In the genomic region with DNA sequence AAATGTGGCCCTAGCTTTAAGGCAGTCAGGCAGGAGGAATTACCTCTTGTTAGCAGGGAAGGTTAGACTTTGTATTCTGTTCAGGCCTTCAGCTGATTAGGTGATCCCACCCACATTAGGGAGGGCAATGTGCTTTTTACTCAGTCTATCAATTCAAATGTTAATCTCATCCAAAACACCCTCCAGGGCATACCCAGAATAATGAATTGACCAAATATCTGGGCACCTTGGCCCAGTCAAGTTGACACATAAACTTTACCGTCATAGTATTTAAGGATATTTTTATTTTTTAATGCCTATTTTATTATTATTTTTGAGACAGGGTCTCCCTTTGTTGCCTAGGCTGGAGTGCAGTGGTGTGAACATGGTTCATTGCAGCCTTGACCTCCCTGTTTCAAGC, we compare ENCODE assay signal across 29 cellular contexts.
"Had no signal": no experiment of that assay in that cellular context is flagged by ENCODE, and none has a peak within 500 bp of the region (broad histone marks: within the 10 kb centered on the region; RNA-seq: fewer than 3 reads in every experiment).

No MANE protein-coding gene starts in this region.

- H3K4me3 Mint-ChIP-seq: activated CD4-positive, alpha-beta memory T cell treated with anti-CD3 and anti-CD28 coated beads for 36 hours; activated CD8-positive, alpha-beta memory T cell treated with anti-CD3 and anti-CD28 coated beads, Interleukin-2, amount 10 ng/mL, durations not matched to agents 7 days and 5 days; activated CD8-positive, alpha-beta T cell treated with anti-CD3 and anti-CD28 coated beads, Interleukin-2, amount 10 ng/mL, durations not matched to agents 7 days and 5 days; activated naive CD4-positive, alpha-beta T cell treated with anti-CD3 and anti-CD28 coated beads for 36 hours; activated naive CD4-positive, alpha-beta T cell treated with anti-CD3 and anti-CD28 coated beads, Interleukin-2, amount 50 U/mL, for 24 hours; activated naive CD8-positive, alpha-beta T cell treated with anti-CD3 and anti-CD28 coated beads for 36 hours; activated naive CD8-positive, alpha-beta T cell treated with anti-CD3 and anti-CD28 coated beads, Interleukin-2, amount 50 U/mL, for 24 hours; activated T-helper 1 cell treated with anti-CD3 and anti-CD28 coated beads, Interleukin-12 subunit alpha, Interleukin-12 subunit beta, Interleukin-2, Interleukin-4 antibody, amounts not matched to agents 30 ng/mL and 10 ng/mL and 1 ng/mL, durations not matched to agents 14 hours and 24 hours and 36 hours had no signal

- H3K27me3 ChIP-seq: adrenal gland, body of pancreas, cardiac muscle cell, colonic mucosa, esophagus squamous epithelium, gastroesophageal sphincter, heart right ventricle had no signal

- ATAC-seq: activated CD8-positive, alpha-beta memory T cell treated with anti-CD3 and anti-CD28 coated beads, Interleukin-2, amount 10 ng/mL, durations not matched to agents 7 days and 5 days; activated CD8-positive, alpha-beta T cell treated with anti-CD3 and anti-CD28 coated beads, Interleukin-2, amount 10 ng/mL, durations not matched to agents 7 days and 5 days; activated naive CD8-positive, alpha-beta T cell treated with anti-CD3 and anti-CD28 coated beads, Interleukin-2, amount 50 U/mL, for 24 hours; body of pancreas; gastroesophageal sphincter had no signal

- H3K36me3 Mint-ChIP-seq: activated CD4-positive, alpha-beta memory T cell treated with anti-CD3 and anti-CD28 coated beads for 36 hours; activated CD8-positive, alpha-beta memory T cell treated with anti-CD3 and anti-CD28 coated beads, Interleukin-2, amount 10 ng/mL, durations not matched to agents 7 days and 5 days; activated naive CD4-positive, alpha-beta T cell treated with anti-CD3 and anti-CD28 coated beads, Interleukin-2, amount 50 U/mL, for 24 hours had no signal

- H3K9me3 ChIP-seq: adrenal gland, body of pancreas, colonic mucosa, esophagus squamous epithelium, gastroesophageal sphincter had no signal

- H3K27me3 Mint-ChIP-seq: activated CD4-positive, alpha-beta memory T cell treated with anti-CD3 and anti-CD28 coated beads for 36 hours; activated CD8-positive, alpha-beta memory T cell treated with anti-CD3 and anti-CD28 coated beads, Interleukin-2, amount 10 ng/mL, durations not matched to agents 7 days and 5 days; activated naive CD8-positive, alpha-beta T cell treated with anti-CD3 and anti-CD28 coated beads for 36 hours; activated naive CD8-positive, alpha-beta T cell treated with anti-CD3 and anti-CD28 coated beads, Interleukin-2, amount 50 U/mL, for 24 hours had no signal

- H3K4me3 ChIP-seq: adrenal gland, body of pancreas, cardiac muscle cell, colonic mucosa, esophagus squamous epithelium, gastroesophageal sphincter, heart right ventricle had no signal

- H3K36me3 ChIP-seq: adrenal gland, cardiac muscle cell, colonic mucosa, esophagus squamous epithelium, gastroesophageal sphincter, heart right ventricle had no signal

- H3K4me1 ChIP-seq: adrenal gland, colonic mucosa, esophagus squamous epithelium, gastroesophageal sphincter had no signal

- H3K4me1 Mint-ChIP-seq: activated CD8-positive, alpha-beta memory T cell treated with anti-CD3 and anti-CD28 coated beads, Interleukin-2, amount 10 ng/mL, durations not matched to agents 7 days and 5 days; activated naive CD4-positive, alpha-beta T cell treated with anti-CD3 and anti-CD28 coated beads, Interleukin-2, amount 50 U/mL, for 24 hours; activated naive CD8-positive, alpha-beta T cell treated with anti-CD3 and anti-CD28 coated beads for 36 hours; activated naive CD8-positive, alpha-beta T cell treated with anti-CD3 and anti-CD28 coated beads, Interleukin-2, amount 50 U/mL, for 24 hours had no signal

- H3K27ac Mint-ChIP-seq: activated CD4-positive, alpha-beta memory T cell treated with anti-CD3 and anti-CD28 coated beads for 36 hours; activated CD8-positive, alpha-beta memory T cell treated with anti-CD3 and anti-CD28 coated beads, Interleukin-2, amount 10 ng/mL, durations not matched to agents 7 days and 5 days; activated CD8-positive, alpha-beta T cell treated with anti-CD3 and anti-CD28 coated beads, Interleukin-2, amount 10 ng/mL, durations not matched to agents 7 days and 5 days; activated naive CD4-positive, alpha-beta T cell treated with anti-CD3 and anti-CD28 coated beads for 36 hours; activated naive CD4-positive, alpha-beta T cell treated with anti-CD3 and anti-CD28 coated beads, Interleukin-2, amount 50 U/mL, for 24 hours; activated naive CD8-positive, alpha-beta T cell treated with anti-CD3 and anti-CD28 coated beads for 36 hours; activated naive CD8-positive, alpha-beta T cell treated with anti-CD3 and anti-CD28 coated beads, Interleukin-2, amount 50 U/mL, for 24 hours; activated T-helper 1 cell treated with anti-CD3 and anti-CD28 coated beads, Interleukin-12 subunit alpha, Interleukin-12 subunit beta, Interleukin-2, Interleukin-4 antibody, amounts not matched to agents 30 ng/mL and 10 ng/mL and 1 ng/mL, durations not matched to agents 14 hours and 24 hours and 36 hours; activated T-helper 2 cell treated with anti-CD3 and anti-CD28 coated beads, Interferon-gamma antibody, Interleukin-2, Interleukin-4, amounts not matched to agents 10 μg/mL and 5 μg/mL and 100 μg/mL, durations not matched to agents 14 hours and 24 hours and 36 hours had no signal

- H3K27ac ChIP-seq: adrenal gland, body of pancreas, cardiac muscle cell, colonic mucosa, epithelial cell of prostate, esophagus squamous epithelium, gastroesophageal sphincter, heart right ventricle had no signal

- DNase-seq: activated CD4-positive, alpha-beta memory T cell treated with anti-CD3 and anti-CD28 coated beads for 36 hours; activated CD4-positive, alpha-beta T cell treated with anti-CD3 and anti-CD28 coated beads for 48 hours; activated CD8-positive, alpha-beta memory T cell treated with anti-CD3 and anti-CD28 coated beads, Interleukin-2, amount 10 ng/mL, durations not matched to agents 7 days and 5 days; activated CD8-positive, alpha-beta memory T cell treated with anti-CD3 and anti-CD28 coated beads, Interleukin-2, amount 50 U/mL, for 4 hours; activated CD8-positive, alpha-beta T cell treated with anti-CD3 and anti-CD28 coated beads, Interleukin-2, amount 10 ng/mL, durations not matched to agents 7 days and 5 days; activated effector memory CD4-positive, alpha-beta T cell treated with anti-CD3 and anti-CD28 coated beads, Interleukin-2, amount 50 U/mL, for 16 hours; activated naive CD4-positive, alpha-beta T cell treated with anti-CD3 and anti-CD28 coated beads for 36 hours; activated naive CD8-positive, alpha-beta T cell treated with anti-CD3 and anti-CD28 coated beads for 36 hours; activated naive CD8-positive, alpha-beta T cell treated with anti-CD3 and anti-CD28 coated beads, Interleukin-2, amount 50 U/mL, for 24 hours; activated T-cell treated with anti-CD3 and anti-CD28 coated beads, Interleukin-2, amount 50 U/mL, for 1 hour; activated T-cell treated with anti-CD3 and anti-CD28 coated beads, Interleukin-2, amount 50 U/mL, for 48 hours; adrenal gland; amygdala; aorta; body of pancreas; central memory CD4-positive, alpha-beta T cell; cerebellar nuclear complex; colonic mucosa; effector CD8-positive, alpha-beta T cell; esophagus squamous epithelium; foreskin melanocyte; heart right ventricle; T-helper 2 cell had no signal
